8 cellular contexts compared by ENCODE assay signal in the genomic region with DNA sequence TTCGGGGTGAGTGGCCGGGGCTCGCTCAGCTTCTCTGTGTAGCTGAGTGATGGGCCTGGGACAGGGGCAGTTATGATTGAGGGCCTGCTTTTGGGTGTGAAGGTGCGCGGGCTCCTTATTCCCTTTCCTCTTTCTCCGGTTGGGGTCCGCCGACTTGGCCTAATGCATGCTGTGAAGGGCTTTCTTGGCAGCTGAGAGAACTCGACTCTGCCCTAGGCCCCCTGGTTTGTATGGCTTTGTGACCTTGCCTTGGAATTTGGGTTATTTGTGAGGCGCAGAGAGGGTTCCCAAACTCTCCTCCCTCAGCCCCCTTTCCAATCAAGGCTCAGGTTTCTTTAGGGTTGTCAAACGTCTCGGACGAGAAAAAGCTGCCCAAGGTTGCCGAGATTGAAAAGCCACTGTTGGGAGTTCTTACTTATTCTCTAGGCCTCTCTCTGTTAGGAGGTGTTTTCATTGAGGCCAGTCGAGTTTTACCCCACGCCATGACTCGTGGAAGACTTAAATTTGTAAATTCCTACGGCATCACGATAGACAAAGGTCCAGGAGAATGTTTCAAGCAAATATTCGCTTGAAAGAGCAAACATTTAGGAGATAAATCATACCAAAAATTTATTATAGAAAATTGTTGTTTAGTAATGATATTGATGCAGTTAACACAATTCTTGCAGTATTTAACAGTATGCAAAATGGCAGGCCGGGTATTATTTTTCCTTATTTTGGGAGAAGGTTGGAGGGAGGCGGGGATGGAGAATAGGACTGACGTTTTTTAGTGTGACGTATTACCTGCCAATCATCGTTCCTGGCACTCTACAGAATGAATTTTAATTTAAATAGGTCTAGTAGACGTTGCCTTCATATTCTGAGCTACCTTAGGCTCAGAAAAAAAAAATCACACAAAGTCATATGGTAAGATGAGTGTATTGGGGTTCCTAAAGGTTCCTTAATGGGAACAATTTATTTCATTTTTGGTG. TPM values are rescaled to one million over a fixed set of nuclear protein-coding genes. Genes with fewer than 3 reads are reported as not detected.
DNase-seq lines count a peak whose midpoint lies in the region; ATAC-seq and TF ChIP-seq lines count a peak whose summit lies in the region.

No MANE protein-coding gene starts in this region.

- H3K27ac ChIP-seq in heart left ventricle (peak overlapping the region; percentile 85 to 99 (median 96)), psoas muscle (peak overlapping the region; percentile 96)

- H3K36me3 ChIP-seq in BJ (ENCODE audit: control insufficient read depth, insufficient read depth, low read length) (no peaks in the 10 kb centered on the region), heart left ventricle (peaks cover 0 to 14% (median 4%) of the 10 kb centered on the region in 9 donors), psoas muscle (ENCODE audit: insufficient read depth in 1 of 2, low read depth in 1 of 2) (peaks cover 0 to 6% of the 10 kb centered on the region in 2 donors)

- intact Hi-C loops in heart left ventricle (cut with DNase I) (loop anchor here in 1 of 10 donors (10.0 kb wide), 1 partner anchor 1588 kb away; no protein-coding TSS in a partner anchor), psoas muscle (cut with DNase I) (no loop called here)

- DNase-seq in BJ (ENCODE audit: low read depth): no peak
- DNase-seq in activated CD4-positive, alpha-beta memory T cell treated with anti-CD3 and anti-CD28 coated beads, Interleukin-2, amount 10 ng/mL, durations not matched to agents 7 days and 5 days: no peak
- no peak for DNase-seq in heart left ventricle
- no peak for DNase-seq in psoas muscle
- no peak for DNase-seq in NCI-H510A treated with DMSO at 0.1 percent for 48 hours (lab: John Stamatoyannopoulos, UW)
- DNase-seq in HT-29 (ENCODE audit: low spot score): no peak

- no peaks in the 10 kb centered on the region for H3K27me3 ChIP-seq in BJ (ENCODE audit: control insufficient read depth, insufficient read depth, low read length)
- no peaks in the 10 kb centered on the region for H3K27me3 ChIP-seq in heart left ventricle
- H3K27me3 ChIP-seq in psoas muscle (ENCODE audit: insufficient read depth in 3 of 3, low read length in 2 of 3): no peaks in the 10 kb centered on the region

- no peak for TF ChIP-seq POLR2A in heart left ventricle (IDR thresholded peaks at IDR 0.05)

- no peaks in the 10 kb centered on the region for H3K27me3 Mint-ChIP-seq in activated CD4-positive, alpha-beta memory T cell treated with anti-CD3 and anti-CD28 coated beads, Interleukin-2, amount 10 ng/mL, durations not matched to agents 7 days and 5 days

- POLR2A ChIA-PET in BJ (lab: Charles Lee): no interaction called here
- POLR2A ChIA-PET in activated CD4-positive, alpha-beta memory T cell treated with anti-CD3 and anti-CD28 coated beads, Interleukin-2, amount 10 ng/mL, durations not matched to agents 7 days and 5 days (lab: Charles Lee): interaction anchor here (0.9 to 2.3 kb wide), 7 partner anchors 9 to 483 kb away, joined by 3 to 13 read pairs (median 4); partner anchors contain the start of gene CD44

- ATAC-seq in GM19035 (IDR thresholded peaks at IDR 0.05; ENCODE audit: unreplicated experiment) (peak; percentile 29), HG03280 (IDR thresholded peaks at IDR 0.05; ENCODE audit: unreplicated experiment) (peak; percentile 24), heart left ventricle (peak; percentile 22 to 47 (median 32)), psoas muscle (peak; percentile 16 to 47 (median 20))

- peaks cover 0 to 47% (median 24%) of the 10 kb centered on the region in 12 donors for H3K4me1 ChIP-seq in heart left ventricle
- H3K4me1 ChIP-seq in psoas muscle: peaks cover 40% of the 10 kb centered on the region

- WGBS in heart left ventricle, 4 donors: 14 to 21% (median 15%) methylated on average over 21 to 26 of the region's 26 CpGs
- 9 to 13% (median 10%) methylated on average over 26 of the region's 26 CpGs for WGBS in psoas muscle, 3 donors

- no peak for TF ChIP-seq CTCF in BJ (IDR thresholded peaks at IDR 0.05; ENCODE audit: insufficient read depth, low read depth, low read length)
- TF ChIP-seq CTCF in heart left ventricle (IDR thresholded peaks at IDR 0.05): no peak
- TF ChIP-seq CTCF in psoas muscle (IDR thresholded peaks at IDR 0.05): no peak

- peak overlapping the region; percentile 91 for H3K4me3 ChIP-seq in BJ (ENCODE audit: low read depth, low read length)
- peak overlapping the region; percentile 54 to 96 (median 78) for H3K4me3 ChIP-seq in heart left ventricle
- H3K4me3 ChIP-seq in psoas muscle: peak overlapping the region; percentile 81

- H3K36me3 Mint-ChIP-seq in activated CD4-positive, alpha-beta memory T cell treated with anti-CD3 and anti-CD28 coated beads, Interleukin-2, amount 10 ng/mL, durations not matched to agents 7 days and 5 days (ENCODE audit: low read depth): peaks cover 18% of the 10 kb centered on the region

- H3K9me3 ChIP-seq in heart left ventricle (no peaks in the 10 kb centered on the region), psoas muscle (no peaks in the 10 kb centered on the region)

- peak overlapping the region; percentile 81 for H3K4me3 Mint-ChIP-seq in activated CD4-positive, alpha-beta memory T cell treated with anti-CD3 and anti-CD28 coated beads, Interleukin-2, amount 10 ng/mL, durations not matched to agents 7 days and 5 days

- CTCF ChIA-PET in BJ (lab: Yijun Ruan, JAX): interaction anchor here (1.2 to 1.9 kb wide), 3 partner anchors 10 to 476 kb away, joined by 3 to 7 read pairs (median 3); no protein-coding TSS in a partner anchor
- CTCF ChIA-PET in activated CD4-positive, alpha-beta memory T cell treated with anti-CD3 and anti-CD28 coated beads, Interleukin-2, amount 10 ng/mL, durations not matched to agents 7 days and 5 days (lab: Charles Lee): interaction anchor here (0.8 to 1.1 kb wide), 2 partner anchors 69 to 475 kb away, joined by 4 read pairs; no protein-coding TSS in a partner anchor

- peaks cover 33% of the 10 kb centered on the region for H3K4me1 Mint-ChIP-seq in activated CD4-positive, alpha-beta memory T cell treated with anti-CD3 and anti-CD28 coated beads, Interleukin-2, amount 10 ng/mL, durations not matched to agents 7 days and 5 days

- peak overlapping the region; percentile 76 for H3K27ac Mint-ChIP-seq in activated CD4-positive, alpha-beta memory T cell treated with anti-CD3 and anti-CD28 coated beads, Interleukin-2, amount 10 ng/mL, durations not matched to agents 7 days and 5 days

- no peaks in the 10 kb centered on the region for H3K9me3 Mint-ChIP-seq in activated CD4-positive, alpha-beta memory T cell treated with anti-CD3 and anti-CD28 coated beads, Interleukin-2, amount 10 ng/mL, durations not matched to agents 7 days and 5 days

RNA-seq across cellular contexts. Expression of gene PDHX, which starts 0.7 kb away (rescaled TPM):
- polyA plus RNA-seq in BJ (2011; rRNA removed) (21.7 and 29.7 TPM in 2 replicates), heart left ventricle (10 to 100 TPM; 74.0 to 94.9 TPM), psoas muscle (100 to 1,000 TPM in 1 of 3 donors, 10 to 100 TPM in 2; 64.6 to 153 (median 93.5) TPM)
- polyA minus RNA-seq in BJ (2011; rRNA and poly(A)+ RNA removed): 14.9 and 21.6 TPM in 2 replicates
- 10 to 100 TPM; 28.0 to 29.7 TPM for total RNA-seq in activated CD4-positive, alpha-beta memory T cell treated with anti-CD3 and anti-CD28 coated beads, Interleukin-2, amount 10 ng/mL, durations not matched to agents 7 days and 5 days
- total RNA-seq in heart left ventricle (100 to 1,000 TPM in 7 of 9 donors, 10 to 100 TPM in 2; 87.0 to 204 (median 138) TPM), psoas muscle (100 to 1,000 TPM in 3 of 4 donors, 10 to 100 TPM in 1; 99.4 to 189 (median 101) TPM)
- 23.2 and 27.3 TPM in 2 replicates for total RNA-seq in HT-29 (2014; rRNA removed; shearing (Covaris generic))

RNA-seq across cellular contexts. Expression of gene APIP, which starts 0.9 kb away (rescaled TPM):
- polyA plus RNA-seq in BJ (2011; rRNA removed): 10.0 and 18.2 TPM in 2 replicates
- 2.6 TPM in 2 replicates for polyA minus RNA-seq in BJ (2011; rRNA and poly(A)+ RNA removed)
- total RNA-seq in activated CD4-positive, alpha-beta memory T cell treated with anti-CD3 and anti-CD28 coated beads, Interleukin-2, amount 10 ng/mL, durations not matched to agents 7 days and 5 days: 10 to 100 TPM; 21.9 to 25.5 TPM
- total RNA-seq in heart left ventricle: 10 to 100 TPM; 20.8 to 35.3 (median 26.6) TPM
- polyA plus RNA-seq in heart left ventricle: 10 to 100 TPM; 15.8 to 24.5 TPM
- 10 to 100 TPM; 24.1 to 42.5 (median 39.9) TPM for total RNA-seq in psoas muscle
- polyA plus RNA-seq in psoas muscle: 10 to 100 TPM; 27.0 to 47.2 (median 40.9) TPM
- 36.9 and 39.3 TPM in 2 replicates for total RNA-seq in HT-29 (2014; rRNA removed; shearing (Covaris generic))
